1 cellular context compared by ENCODE assay signal in genomic region chr4:7912826-7913225, GRCh38.
TF ChIP-seq lines count a peak whose summit lies in the region.

No MANE protein-coding gene starts in this region.

TF ChIP-seq in WTC11, 78 proteins besides CTCF, POLR2A, EP300 and RAD21 (continued from another document):
- no peak for TF ChIP-seq ARID4B (CRISPR knock-in tag; IDR thresholded peaks at IDR 0.05; ENCODE audit: borderline replicate concordance)
TF ChIP-seq in WTC11: peak in this region for 0.
